Comparison of ENCODE assay signal across 1 cellular context in genomic region chr14:63573579-63573978, GRCh38.
TF ChIP-seq lines count a peak whose summit lies in the region.

No MANE protein-coding gene starts in this region.

TF ChIP-seq in endothelial cell of umbilical vein, 7 proteins besides CTCF, POLR2A, EP300 and RAD21 (continued from another document):
- TF ChIP-seq FOS (IDR thresholded peaks at IDR 0.05; ENCODE audit: borderline replicate concordance, insufficient read depth, low read length) (peak; percentile 63), POLR2AphosphoS5 (IDR thresholded peaks at IDR 0.05; ENCODE audit: insufficient read depth, low read depth, low read length) (no peak)
